Comparison of ENCODE assay signal across 6 cellular contexts in genomic region chr16:30194177-30194925, GRCh38. TPM values are rescaled to one million over a fixed set of nuclear protein-coding genes. Genes with fewer than 3 reads are reported as not detected.
A peak's percentile ranks its signal among the peaks of the same experiment; 100 is the strongest.
DNase-seq lines count a peak whose midpoint lies in the region; ATAC-seq, FAIRE-seq and TF ChIP-seq lines count a peak whose summit lies in the region.
"Not testable (repeated sequence)": the region's sequence is repeated elsewhere in the genome, so short reads cannot be mapped to it uniquely, and the experiment has no call there.

No MANE protein-coding gene starts in this region.

- H3K27me3 Mint-ChIP-seq in Caco-2 (ENCODE audit: insufficient read depth, unreplicated experiment); activated CD8-positive, alpha-beta T cell treated with anti-CD3 and anti-CD28 coated beads for 36 hours: not testable (repeated sequence)

- no CpG with 5 or more reads among the region's 60 CpGs for WGBS in gastroesophageal sphincter (ENCODE audit: low coverage in 1 of 2), 2 donors
- WGBS in pancreas, 2 donors: 7 to 14% methylated on average over 10 to 18 of the region's 60 CpGs

- FAIRE-seq in pancreas (lab: Jason Lieb, UNC): not testable (repeated sequence)

- not testable (repeated sequence) for H3K36me3 Mint-ChIP-seq in Caco-2 (ENCODE audit: insufficient read depth, unreplicated experiment); activated CD8-positive, alpha-beta T cell treated with anti-CD3 and anti-CD28 coated beads for 36 hours (ENCODE audit: low read depth)

- H3K27ac Mint-ChIP-seq in Caco-2 (ENCODE audit: unreplicated experiment); activated CD8-positive, alpha-beta T cell treated with anti-CD3 and anti-CD28 coated beads for 36 hours: not testable (repeated sequence)

- TSS peak; percentile 93 for BruUV-seq in Caco-2 (replicated peaks; lab: Mats Ljungman, UMichigan)

- not testable (repeated sequence) for TF ChIP-seq EP300 in gastroesophageal sphincter (IDR thresholded peaks at IDR 0.05)

- H3K9me3 Mint-ChIP-seq in Caco-2 (ENCODE audit: unreplicated experiment); activated CD8-positive, alpha-beta T cell treated with anti-CD3 and anti-CD28 coated beads for 36 hours: not testable (repeated sequence)

- not testable (repeated sequence) for H3K4me1 ChIP-seq in Caco-2, gastroesophageal sphincter, pancreas

- not testable (repeated sequence) for TF ChIP-seq POLR2A in gastroesophageal sphincter (IDR thresholded peaks at IDR 0.05)

- H3K27me3 ChIP-seq in Caco-2 (replicated peaks; ENCODE audit: control insufficient read depth, insufficient read depth, low read length); gastroesophageal sphincter; pancreas: not testable (repeated sequence)

- ATAC-seq in GM21526 (IDR thresholded peaks at IDR 0.05; ENCODE audit: low FRiP score, unreplicated experiment) (peak; percentile 43), HG03342 (IDR thresholded peaks at IDR 0.05; ENCODE audit: unreplicated experiment) (peak; percentile 51), gastroesophageal sphincter (peak; percentile 71), pancreas (peak; percentile 70 to 86 (median 76))
- peak; percentile 75 for ATAC-seq in activated CD8-positive, alpha-beta T cell treated with anti-CD3 and anti-CD28 coated beads for 36 hours

- TF ChIP-seq CTCF in Caco-2 (IDR thresholded peaks at IDR 0.05; ENCODE audit: insufficient read depth in 1 of 2, low read depth in 1 of 2, low read length in 1 of 2, severe bottlenecking in 1 of 2, unreplicated experiment in 1 of 2); activated CD8-positive, alpha-beta T cell treated with anti-CD3 and anti-CD28 coated beads for 36 hours (IDR thresholded peaks at IDR 0.05); gastroesophageal sphincter (IDR thresholded peaks at IDR 0.05); pancreas (IDR thresholded peaks at IDR 0.05): not testable (repeated sequence)

- not testable (repeated sequence) for DNase-seq in Caco-2; activated CD8-positive, alpha-beta T cell treated with anti-CD3 and anti-CD28 coated beads for 36 hours
- peak; percentile 17 to 76 (median 44) for DNase-seq in pancreas

- H3K4me1 Mint-ChIP-seq in Caco-2 (ENCODE audit: low read depth, unreplicated experiment); activated CD8-positive, alpha-beta T cell treated with anti-CD3 and anti-CD28 coated beads for 36 hours (ENCODE audit: low read depth): not testable (repeated sequence)

- H3K4me3 Mint-ChIP-seq in Caco-2 (ENCODE audit: unreplicated experiment); activated CD8-positive, alpha-beta T cell treated with anti-CD3 and anti-CD28 coated beads for 36 hours: not testable (repeated sequence)

- CTCF ChIA-PET in Caco-2 (lab: Charles Lee); activated CD8-positive, alpha-beta T cell treated with anti-CD3 and anti-CD28 coated beads for 36 hours (lab: Charles Lee): not testable (repeated sequence)

- H3K36me3 ChIP-seq in Caco-2 (ENCODE audit: control insufficient read depth, insufficient read depth, low read length); gastroesophageal sphincter; pancreas: not testable (repeated sequence)

- peak overlapping the region in 2 of 4 donors; percentile 57 to 62 for H3K27ac ChIP-seq in gastroesophageal sphincter
- not testable (repeated sequence) for H3K27ac ChIP-seq in pancreas

- POLR2A ChIA-PET in Caco-2 (lab: Charles Lee); activated CD8-positive, alpha-beta T cell treated with anti-CD3 and anti-CD28 coated beads for 36 hours (lab: Charles Lee): not testable (repeated sequence)

- intact Hi-C loops in Caco-2 (cut with micrococcal nuclease; ENCODE audit: unreplicated experiment); activated CD8-positive, alpha-beta T cell treated with anti-CD3 and anti-CD28 coated beads for 36 hours (cut with micrococcal nuclease); pancreas (cut with DNase I): not testable (repeated sequence)

- H3K4me3 ChIP-seq in Caco-2 (ENCODE audit: low read depth, low read length) (peak overlapping the region; percentile 26; the same call in 1 of the 2 replicates), gastroesophageal sphincter (peak overlapping the region; percentile 33 to 47), pancreas (peak overlapping the region in 2 of 4 donors; percentile 25 to 38)

- H3K9me3 ChIP-seq in Caco-2, gastroesophageal sphincter, pancreas: not testable (repeated sequence)

RNA-seq across cellular contexts. Expression of gene SLX1A, which starts 0.7 kb away (rescaled TPM):
- 19.1 and 19.9 TPM in 2 replicates for total RNA-seq in Caco-2 (2022)
- 100 to 1,000 TPM; 116 to 129 TPM for total RNA-seq in activated CD8-positive, alpha-beta T cell treated with anti-CD3 and anti-CD28 coated beads for 36 hours
- 10 to 100 TPM in 2 of 4 donors, 1 to 10 TPM in 2; 7.8 to 21.2 (median 13.5) TPM for total RNA-seq in gastroesophageal sphincter
- total RNA-seq in pancreas: 10 to 100 TPM in 4 of 6 donors, 1 to 10 TPM in 2; 9.0 to 25.0 (median 14.0) TPM
- 10 to 100 TPM; 61.8 to 63.8 TPM for polyA plus RNA-seq in pancreas

RNA-seq across cellular contexts. Expression of gene BOLA2B, which starts 0.9 kb away (rescaled TPM):
- total RNA-seq in Caco-2 (2022) (96.5 and 114 TPM in 2 replicates), gastroesophageal sphincter (10 to 100 TPM; 72.7 to 98.8 (median 88.4) TPM), pancreas (10 to 100 TPM; 17.3 to 39.1 (median 30.6) TPM)
- total RNA-seq in activated CD8-positive, alpha-beta T cell treated with anti-CD3 and anti-CD28 coated beads for 36 hours: 100 to 1,000 TPM; 248 to 254 TPM
- 100 to 1,000 TPM in 1 of 2 donors, 10 to 100 TPM in 1; 77.2 to 138 TPM for polyA plus RNA-seq in pancreas

RNA-seq across cellular contexts. Expression of gene SULT1A3, which starts 4.7 kb away (rescaled TPM):
- total RNA-seq in Caco-2 (2022) (8.3 and 9.1 TPM in 2 replicates), gastroesophageal sphincter (10 to 100 TPM in 1 of 4 donors, 1 to 10 TPM in 2, not detected in 1; 5.1 to 10.4 (median 8.8) TPM), pancreas (10 to 100 TPM in 1 of 6 donors, 1 to 10 TPM in 5; 1.0 to 14.7 (median 4.8) TPM)
- total RNA-seq in activated CD8-positive, alpha-beta T cell treated with anti-CD3 and anti-CD28 coated beads for 36 hours: 10 to 100 TPM; 14.8 to 18.0 TPM
- polyA plus RNA-seq in pancreas: 100 to 1,000 TPM in 1 of 2 donors, 10 to 100 TPM in 1; 64.5 to 106 TPM

RNA-seq across cellular contexts. Expression of gene CORO1A, which starts 10.9 kb away (rescaled TPM):
- total RNA-seq in Caco-2 (2022): 0.95 and 1.2 TPM in 2 replicates
- 1,000 to 10,000 TPM; 1,130 to 1,151 TPM for total RNA-seq in activated CD8-positive, alpha-beta T cell treated with anti-CD3 and anti-CD28 coated beads for 36 hours
- total RNA-seq in gastroesophageal sphincter: 10 to 100 TPM in 3 of 4 donors, 1 to 10 TPM in 1; 8.6 to 32.0 (median 13.1) TPM
- 10 to 100 TPM in 3 of 6 donors, 1 to 10 TPM in 3; 2.1 to 26.4 (median 9.7) TPM for total RNA-seq in pancreas
- polyA plus RNA-seq in pancreas: 10 to 100 TPM; 12.2 to 14.9 TPM

RNA-seq across cellular contexts. Expression of gene NPIPB13, which starts 53.9 kb away (rescaled TPM):
- total RNA-seq in Caco-2 (2022) (6.7 and 7.8 TPM in 2 replicates), gastroesophageal sphincter (1 to 10 TPM in 2 of 4 donors, under 1 TPM in 2; 0.32 to 7.0 (median 2.5) TPM), pancreas (10 to 100 TPM in 1 of 6 donors, 1 to 10 TPM in 4, under 1 TPM in 1; 0.70 to 14.4 (median 5.3) TPM)
- 10 to 100 TPM; 14.7 to 20.7 TPM for total RNA-seq in activated CD8-positive, alpha-beta T cell treated with anti-CD3 and anti-CD28 coated beads for 36 hours
- polyA plus RNA-seq in pancreas: 1 to 10 TPM; 6.9 to 10.0 TPM
